In genomic region chr1:9397984-9398526, GRCh38 we compare ENCODE assay signal across 19 cellular contexts.
DNase-seq lines count a peak whose midpoint lies in the region; ATAC-seq and TF ChIP-seq lines count a peak whose summit lies in the region.
"Had no signal": no experiment of that assay in that cellular context is flagged by ENCODE, and none has a peak within 500 bp of the region (broad histone marks: within the 10 kb centered on the region; RNA-seq: fewer than 3 reads in every experiment).

No MANE protein-coding gene starts in this region.

- H3K4me3 ChIP-seq in coronary artery (no peak overlapping the region), uterus (no peak overlapping the region)

- peaks cover 0 to 3% of the 10 kb centered on the region in 2 donors for H3K4me1 ChIP-seq in uterus

- DNase-seq in LHCN-M2 (ENCODE audit: low read depth) (peak; percentile 60), coronary artery (ENCODE audit: low spot score) (no peak), lung microvascular endothelial cell (ENCODE audit: low read depth in 2 of 2) (peak; percentile 90 to 99), uterus (peak; percentile 40 to 73), NCI-H345 treated with DMSO at 0.1 percent for 48 hours (lab: John Stamatoyannopoulos, UW; ENCODE audit: unreplicated experiment) (no peak)
- DNase-seq: activated CD4-positive, alpha-beta T cell treated with anti-CD3 and anti-CD28 coated beads for 36 hours; activated T-cell treated with anti-CD3 and anti-CD28 coated beads for 4 hours; C1 segment of cervical spinal cord; cortex of kidney; DMS53; midbrain; NCI-H2081; NCI-H774; occipital lobe; SHP77; small intestine; T-helper 2 cell had no signal

- H3K9me3 ChIP-seq in uterus: no peaks in the 10 kb centered on the region

- TF ChIP-seq CTCF in coronary artery (IDR thresholded peaks at IDR 0.05) (no peak), uterus (IDR thresholded peaks at IDR 0.05) (no peak)

- TF ChIP-seq POLR2A in uterus (IDR thresholded peaks at IDR 0.05): no peak

- ATAC-seq in GM18861 (IDR thresholded peaks at IDR 0.05; ENCODE audit: unreplicated experiment) (no peak), GM21447 (IDR thresholded peaks at IDR 0.05; ENCODE audit: unreplicated experiment) (no peak)
- ATAC-seq: activated CD4-positive, alpha-beta T cell treated with anti-CD3 and anti-CD28 coated beads for 36 hours had no signal

- intact Hi-C loops in uterus (cut with DNase I; ENCODE audit: low total_unique reads): no loop called here

- H3K27me3 ChIP-seq in uterus: no peaks in the 10 kb centered on the region

- H3K27ac ChIP-seq in coronary artery: peak overlapping the region; percentile 45 to 86
- H3K27ac ChIP-seq in uterus: peak overlapping the region; percentile 9 to 71

- H3K36me3 ChIP-seq in uterus: no peaks in the 10 kb centered on the region

Comparison
In these comparisons a context has a peak if more than half of its experiments do, and no peak if none do; other contexts are left out.
1. DNase-seq: peak in LHCN-M2 (single experiment), lung microvascular endothelial cell (2 of 2) and uterus (2 of 2); none in coronary artery (single experiment) and NCI-H345 treated with DMSO at 0.1 percent for 48 hours (single experiment).